In the genomic region with DNA sequence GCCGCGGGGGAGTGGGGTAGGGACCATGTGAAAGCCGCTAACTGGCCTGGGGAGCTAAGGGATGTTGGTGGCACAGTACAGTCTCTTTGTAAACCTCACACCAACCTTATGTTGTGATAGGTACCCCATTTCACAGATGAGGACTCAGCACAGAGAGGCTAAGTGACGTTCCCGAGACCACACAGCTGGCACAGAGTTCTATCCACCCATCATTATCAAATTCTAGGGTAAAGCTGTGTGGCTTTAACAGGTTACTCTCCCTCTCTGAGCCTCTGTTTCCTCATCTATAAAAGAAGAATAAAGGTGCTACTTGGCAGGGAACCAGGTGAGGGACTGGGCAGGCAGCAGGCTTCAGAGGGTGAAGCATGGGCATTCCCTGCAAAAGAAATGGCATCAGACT, we compare ENCODE assay signal across 1 cellular context.
TF ChIP-seq lines count a peak whose summit lies in the region.

No MANE protein-coding gene starts in this region.

TF ChIP-seq in HepG2, 621 proteins besides CTCF, POLR2A, EP300 and RAD21:
- TF ChIP-seq ZNF768 (CRISPR knock-in tag; IDR thresholded peaks at IDR 0.05) (peak; percentile 75), TBX2 (CRISPR knock-in tag; IDR thresholded peaks at IDR 0.05; ENCODE audit: borderline replicate concordance) (no peak)
